ENCODE assay signal across 13 cellular contexts in the genomic region with DNA sequence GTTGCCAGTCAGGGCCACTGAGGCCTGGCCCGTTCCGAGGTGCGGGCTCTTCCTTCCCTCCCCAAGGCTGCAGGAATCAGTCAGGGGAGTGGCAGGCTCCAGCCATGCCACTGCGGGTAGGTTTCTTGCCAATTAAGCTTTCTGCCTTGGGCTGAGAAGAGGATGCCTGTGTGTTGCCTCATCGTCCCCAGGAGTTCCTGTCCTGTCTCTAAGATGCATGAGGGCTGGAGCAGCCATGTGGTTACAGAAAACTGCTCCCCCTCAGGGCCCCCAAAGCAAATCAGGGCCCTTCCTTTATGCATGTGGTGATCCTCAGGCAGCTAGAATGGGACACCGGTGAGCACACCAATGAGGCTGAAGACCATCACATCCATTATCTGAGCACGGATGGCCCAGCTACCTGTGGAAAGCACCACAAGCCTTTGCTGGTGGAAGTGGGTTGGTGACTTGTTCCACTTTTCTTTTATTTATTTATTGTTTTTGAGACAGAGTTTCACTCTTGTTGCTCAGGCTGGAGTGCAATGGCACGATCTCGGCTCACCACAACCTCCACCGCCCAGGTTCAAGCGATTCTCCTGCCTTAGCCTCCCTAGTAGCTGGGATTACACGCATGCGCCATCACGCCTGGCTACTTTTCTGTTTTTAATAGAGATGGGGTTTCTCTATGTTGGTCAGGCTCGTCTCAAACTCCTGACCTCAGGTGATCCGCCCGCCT. TPM values are rescaled to one million over a fixed set of nuclear protein-coding genes. Genes with fewer than 3 reads are reported as not detected.
A peak's percentile ranks its signal among the peaks of the same experiment; 100 is the strongest.
DNase-seq lines count a peak whose midpoint lies in the region; ATAC-seq and TF ChIP-seq lines count a peak whose summit lies in the region.
"Not testable (repeated sequence)": the region's sequence is repeated elsewhere in the genome, so short reads cannot be mapped to it uniquely, and the experiment has no call there.
"Had no signal": no experiment of that assay in that cellular context is flagged by ENCODE, and none has a peak within 500 bp of the region (broad histone marks: within the 10 kb centered on the region; RNA-seq: fewer than 3 reads in every experiment).

No MANE protein-coding gene starts in this region.

- H3K27ac ChIP-seq in CD4-positive, CD25-positive, alpha-beta regulatory T cell (ENCODE audit: insufficient read depth, low read length, poor library complexity, severe bottlenecking) = peak overlapping the region; percentile 41
- H3K27ac ChIP-seq in GM23248 = peak overlapping the region; percentile 66

- in situ Hi-C loops in GM23248 (cut with MboI) = not testable (repeated sequence)

- ATAC-seq in CD4-positive, CD25-positive, alpha-beta regulatory T cell (ENCODE audit: low read depth in 2 of 2) = not testable (repeated sequence)
- ATAC-seq in effector memory CD8-positive, alpha-beta T cell (replicated peaks) = peak; percentile 55
- ATAC-seq in natural killer cell = peak; percentile 10 to 38 (median 12)

- H3K9me3 Mint-ChIP-seq in CD4-positive, CD25-positive, alpha-beta regulatory T cell; activated naive CD4-positive, alpha-beta T cell treated with anti-CD3 and anti-CD28 coated beads, Interleukin-2, amount 10 ng/mL, durations not matched to agents 7 days and 5 days; effector memory CD8-positive, alpha-beta T cell; natural killer cell; stimulated activated naive CD8-positive, alpha-beta T cell treated with anti-CD3 and anti-CD28 coated beads, Interleukin-15, Interleukin-2, amounts not matched to agents 100 ng/mL and 50 ng/mL, for 24 hours: not testable (repeated sequence)

- not testable (repeated sequence) for H3K36me3 ChIP-seq in CD4-positive, CD25-positive, alpha-beta regulatory T cell (ENCODE audit: control insufficient read depth, insufficient read depth, low read length); GM23248 (ENCODE audit: low read depth)

- H3K4me1 ChIP-seq in CD4-positive, CD25-positive, alpha-beta regulatory T cell (ENCODE audit: control insufficient read depth, insufficient read depth, low read length, poor library complexity, severe bottlenecking) = peaks cover 27% of the 10 kb centered on the region
- H3K4me1 ChIP-seq in GM23248 (ENCODE audit: insufficient read depth) = peaks cover 22% of the 10 kb centered on the region

- not testable (repeated sequence) for H3K27me3 Mint-ChIP-seq in CD4-positive, CD25-positive, alpha-beta regulatory T cell; activated naive CD4-positive, alpha-beta T cell treated with anti-CD3 and anti-CD28 coated beads, Interleukin-2, amount 10 ng/mL, durations not matched to agents 7 days and 5 days; effector memory CD8-positive, alpha-beta T cell; natural killer cell (ENCODE audit: low read depth in 2 of 2); stimulated activated naive CD8-positive, alpha-beta T cell treated with anti-CD3 and anti-CD28 coated beads, Interleukin-15, Interleukin-2, amounts not matched to agents 100 ng/mL and 50 ng/mL, for 24 hours

- TF ChIP-seq CTCF in natural killer cell (IDR thresholded peaks at IDR 0.05) = not testable (repeated sequence)

- CTCF ChIA-PET in activated naive CD4-positive, alpha-beta T cell treated with anti-CD3 and anti-CD28 coated beads, Interleukin-2, amount 10 ng/mL, durations not matched to agents 7 days and 5 days (lab: Charles Lee) = interaction anchor here (0.8 to 3.3 kb wide), 12 partner anchors 9 to 118 kb away, joined by 3 to 14 read pairs (median 6); no protein-coding TSS in a partner anchor

- H2AFZ ChIP-seq in GM23248 = not testable (repeated sequence)

- H4K20me1 ChIP-seq in GM23248 (ENCODE audit: insufficient read depth) = not testable (repeated sequence)

- not testable (repeated sequence) for H3K9me2 ChIP-seq in GM23248 (ENCODE audit: insufficient read depth)

- not testable (repeated sequence) for H3K27me3 ChIP-seq in CD4-positive, CD25-positive, alpha-beta regulatory T cell (ENCODE audit: control insufficient read depth, insufficient read depth, low read length); GM23248 (replicated peaks; ENCODE audit: insufficient read depth)

- H3K36me3 Mint-ChIP-seq in CD4-positive, CD25-positive, alpha-beta regulatory T cell; activated naive CD4-positive, alpha-beta T cell treated with anti-CD3 and anti-CD28 coated beads, Interleukin-2, amount 10 ng/mL, durations not matched to agents 7 days and 5 days; natural killer cell; stimulated activated naive CD8-positive, alpha-beta T cell treated with anti-CD3 and anti-CD28 coated beads, Interleukin-15, Interleukin-2, amounts not matched to agents 100 ng/mL and 50 ng/mL, for 24 hours (ENCODE audit: low read depth): not testable (repeated sequence)
- H3K36me3 Mint-ChIP-seq in effector memory CD8-positive, alpha-beta T cell (ENCODE audit: insufficient read depth) = peaks cover 16% of the 10 kb centered on the region

- H3K9ac ChIP-seq in GM23248 = peak overlapping the region; percentile 61

- H3K4me2 ChIP-seq in GM23248 (ENCODE audit: unreplicated experiment) = peak overlapping the region; percentile 24

- H3K27ac Mint-ChIP-seq in CD4-positive, CD25-positive, alpha-beta regulatory T cell = peak overlapping the region; percentile 43 to 97 (median 93)
- H3K27ac Mint-ChIP-seq in activated naive CD4-positive, alpha-beta T cell treated with anti-CD3 and anti-CD28 coated beads, Interleukin-2, amount 10 ng/mL, durations not matched to agents 7 days and 5 days = peak overlapping the region; percentile 95
- peak overlapping the region; percentile 95 to 96 for H3K27ac Mint-ChIP-seq in effector memory CD8-positive, alpha-beta T cell
- H3K27ac Mint-ChIP-seq in natural killer cell = peak overlapping the region; percentile 85 to 86
- H3K27ac Mint-ChIP-seq in stimulated activated naive CD8-positive, alpha-beta T cell treated with anti-CD3 and anti-CD28 coated beads, Interleukin-15, Interleukin-2, amounts not matched to agents 100 ng/mL and 50 ng/mL, for 24 hours = peak overlapping the region; percentile 100

- intact Hi-C loops in natural killer cell (cut with micrococcal nuclease) = not testable (repeated sequence)

- H3K4me3 Mint-ChIP-seq in CD4-positive, CD25-positive, alpha-beta regulatory T cell = peak overlapping the region; percentile 49 to 76 (median 69)
- peak overlapping the region; percentile 36 for H3K4me3 Mint-ChIP-seq in activated naive CD4-positive, alpha-beta T cell treated with anti-CD3 and anti-CD28 coated beads, Interleukin-2, amount 10 ng/mL, durations not matched to agents 7 days and 5 days
- H3K4me3 Mint-ChIP-seq in effector memory CD8-positive, alpha-beta T cell = peak overlapping the region; percentile 78 to 81
- H3K4me3 Mint-ChIP-seq in natural killer cell = peak overlapping the region; percentile 54
- H3K4me3 Mint-ChIP-seq in stimulated activated naive CD8-positive, alpha-beta T cell treated with anti-CD3 and anti-CD28 coated beads, Interleukin-15, Interleukin-2, amounts not matched to agents 100 ng/mL and 50 ng/mL, for 24 hours = peak overlapping the region; percentile 80

- DNase-seq in CD4-positive, CD25-positive, alpha-beta regulatory T cell = peak in 1 of 3 donors; percentile 20
- DNase-seq in GM23248 (peak; percentile 53), MV-4-11 (lab: John Stamatoyannopoulos, UW) (peak; percentile 50)
- DNase-seq in activated CD4-positive, alpha-beta T cell treated with anti-CD3 and anti-CD28 coated beads for 48 hours = peak; percentile 33
- peak; percentile 29 for DNase-seq in activated naive CD4-positive, alpha-beta T cell treated with anti-CD3 and anti-CD28 coated beads, Interleukin-2, amount 10 ng/mL, durations not matched to agents 7 days and 5 days
- not testable (repeated sequence) for DNase-seq in effector memory CD8-positive, alpha-beta T cell; natural killer cell

- 68 to 69% methylated on average over 17 of the region's 17 CpGs for WGBS in GM23248 (ENCODE audit: low coverage in 1 of 2, low lambda C conversion rate in 2 of 2, missing lambda C conversion rate in 2 of 2), 2 experiments

- peaks cover 15% of the 10 kb centered on the region for H3F3A ChIP-seq in GM23248 (ENCODE audit: insufficient read depth)

- H3K9me3 ChIP-seq in CD4-positive, CD25-positive, alpha-beta regulatory T cell (ENCODE audit: control insufficient read depth in 2 of 2, low read length in 2 of 2); GM23248 (ENCODE audit: low read depth): not testable (repeated sequence)

- not testable (repeated sequence) for H3K4me3 ChIP-seq in CD4-positive, CD25-positive, alpha-beta regulatory T cell (ENCODE audit: low read depth, low read length); GM23248

- H3K79me2 ChIP-seq in GM23248 (ENCODE audit: insufficient read depth) = not testable (repeated sequence)

- H3K4me1 Mint-ChIP-seq in CD4-positive, CD25-positive, alpha-beta regulatory T cell = peaks cover 0 to 35% (median 24%) of the 10 kb centered on the region in 4 donors
- H3K4me1 Mint-ChIP-seq in activated naive CD4-positive, alpha-beta T cell treated with anti-CD3 and anti-CD28 coated beads, Interleukin-2, amount 10 ng/mL, durations not matched to agents 7 days and 5 days = peaks cover 57% of the 10 kb centered on the region
- peaks cover 28 to 34% of the 10 kb centered on the region in 2 donors for H3K4me1 Mint-ChIP-seq in effector memory CD8-positive, alpha-beta T cell (ENCODE audit: low read depth in 2 of 2)
- H3K4me1 Mint-ChIP-seq in natural killer cell = peaks cover 29 to 31% of the 10 kb centered on the region in 2 donors
- peaks cover 60% of the 10 kb centered on the region for H3K4me1 Mint-ChIP-seq in stimulated activated naive CD8-positive, alpha-beta T cell treated with anti-CD3 and anti-CD28 coated beads, Interleukin-15, Interleukin-2, amounts not matched to agents 100 ng/mL and 50 ng/mL, for 24 hours (ENCODE audit: low read depth)

RNA-seq across cellular contexts. Expression of a gene that starts 27.0 kb away (rescaled TPM):
- total RNA-seq in CD4-positive, CD25-positive, alpha-beta regulatory T cell = 111 TPM
- polyA plus RNA-seq in CD4-positive, CD25-positive, alpha-beta regulatory T cell = 10 to 100 TPM; 10.3 to 13.3 (median 11.9) TPM
- total RNA-seq in GM23248 (2014; rRNA removed; shearing (Covaris generic)) = 79.0 and 99.5 TPM in 2 replicates
- polyA plus RNA-seq in GM23248 (2016; fragmentation: Nextera tagmentation; extraction: Ambion mirVana) = 69.0 and 69.9 TPM in 2 replicates
- total RNA-seq in natural killer cell = 10 to 100 TPM; 27.2 to 66.1 (median 34.2) TPM

RNA-seq across cellular contexts. Expression of a gene that starts 40.0 kb away (rescaled TPM):
- total RNA-seq in CD4-positive, CD25-positive, alpha-beta regulatory T cell = not detected
- not detected for polyA plus RNA-seq in CD4-positive, CD25-positive, alpha-beta regulatory T cell
- total RNA-seq in GM23248 (2014; rRNA removed; shearing (Covaris generic)) = not detected in 2 replicates
- polyA plus RNA-seq in GM23248 (2016; fragmentation: Nextera tagmentation; extraction: Ambion mirVana) = not detected in 2 replicates
- total RNA-seq in natural killer cell = not detected
- total RNA-seq: GM23338; subcutaneous adipose tissue; T-helper 1 cell treated with Interleukin-12 subunit alpha and Interleukin-12 subunit beta and Interleukin-4 antibody, amounts not matched to agents 30 ng/mL and 1 ng/mL, for 36 hours had no signal
- polyA plus RNA-seq: AG04450, GM23338, IgD-negative memory B cell had no signal

RNA-seq across cellular contexts. Expression of a gene that starts 54.9 kb away (rescaled TPM):
- total RNA-seq in CD4-positive, CD25-positive, alpha-beta regulatory T cell = 114 TPM
- 10 to 100 TPM; 20.4 to 27.6 (median 25.9) TPM for polyA plus RNA-seq in CD4-positive, CD25-positive, alpha-beta regulatory T cell
- 14.3 and 14.8 TPM in 2 replicates for total RNA-seq in GM23248 (2014; rRNA removed; shearing (Covaris generic))
- polyA plus RNA-seq in GM23248 (2016; fragmentation: Nextera tagmentation; extraction: Ambion mirVana) = 14.8 and 15.9 TPM in 2 replicates
- total RNA-seq in natural killer cell = 100 to 1,000 TPM in 2 of 3 donors, 10 to 100 TPM in 1; 88.8 to 117 (median 117) TPM
